18 cellular contexts compared by ENCODE assay signal in the genomic region with DNA sequence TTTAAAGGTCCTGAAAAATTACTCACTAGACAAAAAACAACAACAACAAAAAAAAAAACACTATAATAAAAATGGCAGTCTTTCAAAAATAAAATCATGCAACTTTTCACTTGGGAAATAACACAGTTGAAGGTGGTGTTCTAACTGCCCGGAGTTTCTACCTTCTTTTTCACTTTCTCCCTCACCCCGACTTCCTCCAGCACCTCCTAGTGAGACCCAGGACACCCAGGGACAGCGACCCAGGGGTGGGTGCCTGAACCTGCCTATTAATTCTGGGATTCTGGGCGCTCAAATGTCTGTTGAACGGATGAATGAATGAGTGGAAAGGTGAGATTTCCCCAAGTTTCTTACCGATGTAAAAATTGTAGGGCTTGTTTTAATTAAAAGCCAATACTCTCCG. TPM values are rescaled to one million over a fixed set of nuclear protein-coding genes. Genes with fewer than 3 reads are reported as not detected.
"Had no signal": no experiment of that assay in that cellular context is flagged by ENCODE, and none has a peak within 500 bp of the region (broad histone marks: within the 10 kb centered on the region; RNA-seq: fewer than 3 reads in every experiment).

No MANE protein-coding gene starts in this region.

- ATAC-seq: activated naive CD4-positive, alpha-beta T cell treated with anti-CD3 and anti-CD28 coated beads, Interleukin-2, amount 50 U/mL, for 72 hours; activated T-cell treated with anti-CD3 and anti-CD28 coated beads, Interleukin-2, amount 50 U/mL, for 72 hours; left lobe of liver; naive thymus-derived CD8-positive, alpha-beta T cell had no signal

- H3K4me1 ChIP-seq: colonic mucosa had no signal

- H3K9me3 ChIP-seq: colonic mucosa, esophagus muscularis mucosa, sigmoid colon, spleen, upper lobe of left lung had no signal

- H3K4me3 ChIP-seq: colonic mucosa had no signal

- H3K36me3 ChIP-seq: colonic mucosa, esophagus muscularis mucosa, sigmoid colon, spleen, upper lobe of left lung had no signal

- H3K27ac ChIP-seq: colonic mucosa, sigmoid colon, spleen, upper lobe of left lung had no signal

- DNase-seq: activated CD4-positive, alpha-beta T cell treated with anti-CD3 and anti-CD28 coated beads, Interleukin-2, amount 10 ng/mL, durations not matched to agents 7 days and 5 days; activated CD8-positive, alpha-beta memory T cell treated with anti-CD3 and anti-CD28 coated beads, Interleukin-2, amount 50 U/mL, for 48 hours; activated gamma-delta T cell; activated T-cell treated with anti-CD3 and anti-CD28 coated beads, Interleukin-2, amount 50 U/mL, for 72 hours; central memory CD4-positive, alpha-beta T cell; colonic mucosa; naive thymus-derived CD8-positive, alpha-beta T cell; nucleus accumbens; sigmoid colon; spleen had no signal

- H3K4me3 Mint-ChIP-seq: activated CD4-positive, alpha-beta T cell treated with anti-CD3 and anti-CD28 coated beads, Interleukin-2, amount 10 ng/mL, durations not matched to agents 7 days and 5 days; activated T-cell treated with anti-CD3 and anti-CD28 coated beads, Interleukin-2, amount 50 U/mL, for 72 hours; memory B cell; stimulated activated naive CD8-positive, alpha-beta T cell treated with anti-CD3 and anti-CD28 coated beads, Interleukin-15, Interleukin-2, amounts not matched to agents 100 ng/mL and 50 ng/mL, for 24 hours had no signal

- H3K9me3 Mint-ChIP-seq: activated CD4-positive, alpha-beta T cell treated with anti-CD3 and anti-CD28 coated beads, Interleukin-2, amount 10 ng/mL, durations not matched to agents 7 days and 5 days; activated naive CD4-positive, alpha-beta T cell treated with anti-CD3 and anti-CD28 coated beads, Interleukin-2, amount 50 U/mL, for 72 hours; activated T-cell treated with anti-CD3 and anti-CD28 coated beads, Interleukin-2, amount 50 U/mL, for 72 hours; memory B cell; stimulated activated naive CD8-positive, alpha-beta T cell treated with anti-CD3 and anti-CD28 coated beads, Interleukin-15, Interleukin-2, amounts not matched to agents 100 ng/mL and 50 ng/mL, for 24 hours had no signal

- H3K27ac Mint-ChIP-seq: activated CD4-positive, alpha-beta T cell treated with anti-CD3 and anti-CD28 coated beads, Interleukin-2, amount 10 ng/mL, durations not matched to agents 7 days and 5 days; activated naive CD4-positive, alpha-beta T cell treated with anti-CD3 and anti-CD28 coated beads, Interleukin-2, amount 50 U/mL, for 72 hours; activated T-cell treated with anti-CD3 and anti-CD28 coated beads, Interleukin-2, amount 50 U/mL, for 72 hours; memory B cell; naive thymus-derived CD8-positive, alpha-beta T cell; stimulated activated naive CD8-positive, alpha-beta T cell treated with anti-CD3 and anti-CD28 coated beads, Interleukin-15, Interleukin-2, amounts not matched to agents 100 ng/mL and 50 ng/mL, for 24 hours had no signal

RNA-seq across cellular contexts. Expression of gene FZD10, which starts 2.0 kb away (rescaled TPM):
- total RNA-seq: activated CD4-positive, alpha-beta T cell treated with anti-CD3 and anti-CD28 coated beads, Interleukin-2, amount 10 ng/mL, durations not matched to agents 7 days and 5 days; activated naive CD4-positive, alpha-beta T cell treated with anti-CD3 and anti-CD28 coated beads, Interleukin-2, amount 50 U/mL, for 72 hours; activated T-cell treated with anti-CD3 and anti-CD28 coated beads, Interleukin-2, amount 50 U/mL, for 72 hours; fibroblast of villous mesenchyme; left lobe of liver; naive thymus-derived CD8-positive, alpha-beta T cell; pulmonary artery endothelial cell had no signal
- polyA plus RNA-seq: naive thymus-derived CD8-positive, alpha-beta T cell had no signal
